8 cellular contexts compared by ENCODE assay signal in genomic region chr17:39730095-39730921, GRCh38. TPM values are rescaled to one million over a fixed set of nuclear protein-coding genes. Genes with fewer than 3 reads are reported as not detected.
DNase-seq lines count a peak whose midpoint lies in the region; ATAC-seq, FAIRE-seq and TF ChIP-seq lines count a peak whose summit lies in the region.

MIEN1 (minus strand) TSS chr17:39730532; CDS start chr17:39730495, 37 bp downstream.

- H3K9me1 ChIP-seq in keratinocyte (ENCODE audit: control insufficient read depth, extremely low read depth, insufficient read depth, low read length), result peaks cover 2% of the 10 kb centered on the region

- dilution Hi-C loops in keratinocyte (cut with MboI; ENCODE audit: extremely low pct_ligation_motif_present, low sequenced_read_pairs), result no loop called here

- peak within 1 kb of the TSS; percentile 67 to 88 (median 85) for H3K4me3 ChIP-seq in keratinocyte (ENCODE audit: control insufficient read depth in 2 of 3, extremely low read depth in 1 of 3, insufficient read depth in 2 of 3, low read depth in 1 of 3, low read length in 3 of 3)

- ATAC-seq in GM18873 (IDR thresholded peaks at IDR 0.05; ENCODE audit: low FRiP score, unreplicated experiment), result peak; percentile 56
- ATAC-seq in HG03135 (IDR thresholded peaks at IDR 0.05; ENCODE audit: unreplicated experiment), result peak; percentile 87

- peak within 1 kb of the TSS; percentile 99 for H3K4me2 ChIP-seq in keratinocyte (ENCODE audit: control insufficient read depth, extremely low read depth, insufficient read depth, low read depth, low read length)

- peaks cover 4% of the 10 kb centered on the region for H3K79me2 ChIP-seq in keratinocyte (ENCODE audit: control insufficient read depth, insufficient read depth, low read length)

- H3K4me1 ChIP-seq in keratinocyte (ENCODE audit: control insufficient read depth, extremely low read depth, insufficient read depth, low read length), result peaks cover 8% of the 10 kb centered on the region

- no peaks in the 10 kb centered on the region for H3K9me3 ChIP-seq in keratinocyte (ENCODE audit: control insufficient read depth, low read depth, low read length)

- TF ChIP-seq CTCF in keratinocyte (optimal IDR thresholded peaks at IDR 0.05 in 1 of 3, IDR thresholded peaks at IDR 0.05 in 1 of 3, conservative IDR thresholded peaks at IDR 0.05 in 1 of 3; ENCODE audit: extremely low read depth in 1 of 3, insufficient read depth in 2 of 3, low read length in 3 of 3), result peak; percentile 58 to 94 (median 80)

- peak within 1 kb of the TSS; percentile 77 for H3K27ac ChIP-seq in keratinocyte (ENCODE audit: control insufficient read depth, insufficient read depth, low read length)

- peak within 1 kb of the TSS; percentile 78 for H2AFZ ChIP-seq in keratinocyte (ENCODE audit: control insufficient read depth, low read length)

- peak within 1 kb of the TSS; percentile 87 for H3K9ac ChIP-seq in keratinocyte (ENCODE audit: control insufficient read depth, extremely low read depth, insufficient read depth, low read length)

- peaks cover 15 to 17% of the 10 kb centered on the region in 2 experiments for H3K36me3 ChIP-seq in keratinocyte (ENCODE audit: control insufficient read depth in 2 of 2, extremely low read depth in 1 of 2, insufficient read depth in 2 of 2, low read length in 2 of 2)

- H3K27me3 ChIP-seq in keratinocyte (ENCODE audit: control insufficient read depth, extremely low read depth, insufficient read depth, low read length), result no peaks in the 10 kb centered on the region

- no peak for FAIRE-seq in keratinocyte (lab: Jason Lieb, UNC)

- H4K20me1 ChIP-seq in keratinocyte (ENCODE audit: control insufficient read depth, extremely low read depth, insufficient read depth, low read length), result no peaks in the 10 kb centered on the region

- DNase-seq in AG08395 (ENCODE audit: low spot score) (peak; percentile 97), NCI-H226 (peak; percentile 68), keratinocyte (ENCODE audit: low read depth, low spot score) (no peak)
- peak; percentile 92 for DNase-seq in activated CD4-positive, CD25-positive, alpha-beta regulatory T cell treated with anti-CD3 and anti-CD28 coated beads, Interleukin-2, amount 50 U/mL, for 16 hours (ENCODE audit: low read depth, low spot score)
- peak; percentile 90 for DNase-seq in central memory CD4-positive, alpha-beta T cell
- peak; percentile 94 to 95 for DNase-seq in stimulated activated CD4-positive, alpha-beta T cell treated with anti-CD3 and anti-CD28 coated beads, Interleukin-15, amount 100 ng/mL, for 1 hour (ENCODE audit: low read depth in 1 of 2, low spot score in 1 of 2)

RNA-seq across cellular contexts. Expression of gene MIEN1, which starts in this region (rescaled TPM):
- polyA plus RNA-seq in keratinocyte, result 38.4 to 59.0 TPM (median 51.8 TPM) in 3 replicates
- 6.9 TPM for polyA plus RNA-seq in keratinocyte (2011; ENCODE audit: low read depth)
- 56.9 and 63.0 TPM in 2 replicates for polyA plus RNA-seq in keratinocyte (2011; cell fraction: cytosol; rRNA removed)
- polyA plus RNA-seq in keratinocyte (2011; cell fraction: nucleus; rRNA removed), result 17.7 and 18.4 TPM in 2 replicates
- polyA plus RNA-seq in keratinocyte (2012; ENCODE audit: low replicate concordance), result 53.2 and 63.0 TPM in 2 replicates
- 17.4 to 26.6 TPM (median 26.2 TPM) in 3 replicates for polyA minus RNA-seq in keratinocyte
- 20.1 TPM for polyA minus RNA-seq in keratinocyte (2011; cell fraction: cytosol; rRNA and poly(A)+ RNA removed)
- 5.2 and 7.8 TPM in 2 replicates for polyA minus RNA-seq in keratinocyte (2011; cell fraction: nucleus; rRNA and poly(A)+ RNA removed)
